Comparison of ENCODE assay signal across 8 cellular contexts in genomic region chr16:70800306-70800705, GRCh38. TPM values are rescaled to one million over a fixed set of nuclear protein-coding genes. Genes with fewer than 3 reads are reported as not detected.
DNase-seq lines count a peak whose midpoint lies in the region; ATAC-seq, FAIRE-seq and TF ChIP-seq lines count a peak whose summit lies in the region.

No MANE protein-coding gene starts in this region.

- H3K14ac ChIP-seq in mesenchymal stem cell (ENCODE audit: low read length in 2 of 2), result no peak overlapping the region

- H3K4me2 ChIP-seq in K562 (ENCODE audit: insufficient read depth, low read length), result peak overlapping the region; percentile 86
- peak overlapping the region; percentile 97 for H3K4me2 ChIP-seq in mesenchymal stem cell (ENCODE audit: low read length, poor library complexity, severe bottlenecking)

- H4K20me1 ChIP-seq in K562 (replicated peaks; ENCODE audit: control insufficient read depth, insufficient read depth, low read length), result no peaks in the 10 kb centered on the region; the same call in 1 of the 2 replicates

- H3K27ac ChIP-seq in C4-2B (peak overlapping the region; percentile 63), HL-60 (replicated peaks) (peak overlapping the region; percentile 85), K562 (ENCODE audit: extremely low read depth, low read depth, low read length) (peak overlapping the region; percentile 68), mesenchymal stem cell (ENCODE audit: low read length, poor library complexity, severe bottlenecking) (no peak overlapping the region), aorta (ENCODE audit: low read depth in 1 of 2, low read length in 2 of 2) (no peak overlapping the region)

- TF ChIP-seq EP300 in K562 (IDR thresholded peaks at IDR 0.05; ENCODE audit: low read length), result no peak

- BruUV-seq in K562 (replicated peaks; lab: Mats Ljungman, UMichigan), result TSS peak; percentile 44

- H3K23ac ChIP-seq in mesenchymal stem cell (ENCODE audit: low read length in 2 of 2), result no peak overlapping the region

- ATAC-seq in K562 (peak; percentile 6; the same call in 1 of the 3 replicates), aorta (ENCODE audit: low FRiP score) (no peak), GM21360 (IDR thresholded peaks at IDR 0.05; ENCODE audit: unreplicated experiment) (no peak)

- H3K27me3 ChIP-seq in HL-60 (ENCODE audit: insufficient read depth, poor library complexity, severe bottlenecking) (no peaks in the 10 kb centered on the region), K562 (ENCODE audit: control insufficient read depth in 2 of 2, insufficient read depth in 2 of 2, low read length in 2 of 2) (no peaks in the 10 kb centered on the region), mesenchymal stem cell (ENCODE audit: control insufficient read depth in 1 of 2, insufficient read depth in 1 of 2, low read length in 2 of 2) (no peaks in the 10 kb centered on the region), aorta (ENCODE audit: control insufficient read depth in 1 of 2, insufficient read depth in 2 of 2, low read length in 1 of 2) (no peaks in the 10 kb centered on the region)

- H3K79me2 ChIP-seq in K562 (ENCODE audit: control insufficient read depth, insufficient read depth, low read length), result peaks cover 39% of the 10 kb centered on the region

- peak overlapping the region; percentile 88 for H4K91ac ChIP-seq in mesenchymal stem cell (ENCODE audit: low read length)

- H2AFZ ChIP-seq in K562 (ENCODE audit: low read depth, low read length), result peak overlapping the region; percentile 97
- peak overlapping the region; percentile 6 for H2AFZ ChIP-seq in mesenchymal stem cell (ENCODE audit: low read depth, low read length)

- intact Hi-C loops in K562 (cut with micrococcal nuclease) (no loop called here), aorta (cut with DNase I) (no loop called here)

- H3K79me1 ChIP-seq in mesenchymal stem cell (replicated peaks; ENCODE audit: low read length, poor library complexity, severe bottlenecking), result peaks cover 30% of the 10 kb centered on the region

- no peak overlapping the region for H2AK5ac ChIP-seq in mesenchymal stem cell (ENCODE audit: low read length, severe bottlenecking)

- H3K4me1 ChIP-seq in K562 (replicated peaks in 1 of 2; ENCODE audit: control insufficient read depth in 2 of 2, insufficient read depth in 2 of 2, low read length in 2 of 2), result peaks cover 6 to 13% of the 10 kb centered on the region in 2 experiments; a peak in 4 of 5 replicates
- H3K4me1 ChIP-seq in mesenchymal stem cell (ENCODE audit: control insufficient read depth, insufficient read depth, low read depth, low read length), result peaks cover 6% of the 10 kb centered on the region
- peaks cover 0 to 3% of the 10 kb centered on the region in 2 donors for H3K4me1 ChIP-seq in aorta (ENCODE audit: control insufficient read depth in 1 of 2, insufficient read depth in 2 of 2, low read length in 2 of 2)

- FAIRE-seq in K562 (lab: Jason Lieb, UNC), result no peak

- WGBS in K562 (ENCODE audit: insufficient coverage, low coverage, missing lambda C conversion rate), result 2% methylated on average over 7 of the region's 7 CpGs
- 42% methylated on average over 7 of the region's 7 CpGs for WGBS in mesenchymal stem cell
- 14 to 18% methylated on average over 7 of the region's 7 CpGs for WGBS in aorta, 2 donors

- no peaks in the 10 kb centered on the region; the same call in 1 of the 2 replicates for H3K9me3 ChIP-seq in K562 (replicated peaks; ENCODE audit: control insufficient read depth, insufficient read depth, low read depth, low read length)
- H3K9me3 ChIP-seq in mesenchymal stem cell (ENCODE audit: control insufficient read depth, low read length), result no peaks in the 10 kb centered on the region
- peaks cover 3% of the 10 kb centered on the region for H3K9me3 ChIP-seq in aorta (ENCODE audit: control insufficient read depth, low read length)

- H2BK120ac ChIP-seq in mesenchymal stem cell (ENCODE audit: low read depth, low read length), result no peak overlapping the region

- no peak overlapping the region for H2BK15ac ChIP-seq in mesenchymal stem cell (ENCODE audit: low read depth, poor library complexity, severe bottlenecking)

- POLR2A ChIA-PET in K562 (lab: Yijun Ruan, JAX), result interaction anchor here (1.2 kb wide), 1 partner anchor 11 kb away, joined by 3 read pairs; no protein-coding TSS in a partner anchor

- peak overlapping the region; percentile 85 to 99 for H3K9ac ChIP-seq in K562 (ENCODE audit: insufficient read depth in 1 of 2, low read depth in 2 of 2, low read length in 2 of 2)
- H3K9ac ChIP-seq in mesenchymal stem cell (ENCODE audit: low read length), result peak overlapping the region; percentile 96

- TF ChIP-seq CTCF in C4-2B (conservative IDR thresholded peaks at IDR 0.05) (no peak), HL-60 (IDR thresholded peaks at IDR 0.05; ENCODE audit: insufficient read depth, low read length) (no peak), K562 (IDR thresholded peaks at IDR 0.05 in 2 of 3, conservative IDR thresholded peaks at IDR 0.05 in 1 of 3; ENCODE audit: insufficient read depth in 2 of 3, low read depth in 1 of 3, low read length in 3 of 3) (no peak)

- no peak overlapping the region for H3K18ac ChIP-seq in mesenchymal stem cell (ENCODE audit: low read depth in 1 of 2, low read length in 2 of 2)

- H3K4ac ChIP-seq in mesenchymal stem cell (ENCODE audit: low read depth in 1 of 2, low read length in 2 of 2), result peak overlapping the region; percentile 6 to 46

- peaks cover 17% of the 10 kb centered on the region; the same call in 2 of the 3 replicates for H3K36me3 ChIP-seq in K562 (ENCODE audit: control insufficient read depth, insufficient read depth, low read length)
- peaks cover 0 to 17% of the 10 kb centered on the region in 2 experiments for H3K36me3 ChIP-seq in mesenchymal stem cell (ENCODE audit: control insufficient read depth in 1 of 2, insufficient read depth in 2 of 2, low read depth in 1 of 2, low read length in 2 of 2)
- no peaks in the 10 kb centered on the region for H3K36me3 ChIP-seq in aorta (ENCODE audit: control insufficient read depth in 1 of 2, insufficient read depth in 2 of 2, low read length in 1 of 2)

- peak in 1 of 2 experiments; percentile 31 for DNase-seq in HL-60 (ENCODE audit: low read depth in 1 of 2, low spot score in 1 of 2)
- no peak for DNase-seq in K562 (ENCODE audit: extremely low read depth in 1 of 4, low spot score in 3 of 4)
- DNase-seq in mesenchymal stem cell, result no peak
- DNase-seq in aorta, result no peak
- DNase-seq in COR-L47 (lab: John Stamatoyannopoulos, UW), result no peak
- DNase-seq in NCI-H524 (lab: John Stamatoyannopoulos, UW), result no peak

- in situ Hi-C loops in K562 (cut with MboI), result no loop called here

- CTCF ChIA-PET in K562 (lab: Yijun Ruan, JAX; ENCODE audit: low intra/inter-chr PET ratio), result no interaction called here

- H3K9me1 ChIP-seq in K562 (ENCODE audit: control insufficient read depth, insufficient read depth, low read length), result peaks cover 7% of the 10 kb centered on the region

- peak overlapping the region; percentile 83 for H4K8ac ChIP-seq in mesenchymal stem cell (ENCODE audit: low read length)

- no peak overlapping the region for H2BK5ac ChIP-seq in mesenchymal stem cell (ENCODE audit: low read depth, low read length, poor library complexity, severe bottlenecking)

- no peak for TF ChIP-seq POLR2A in K562 (conservative IDR thresholded peaks at IDR 0.05)

- no peak for TF ChIP-seq RAD21 in K562 (CRISPR knock-in tag; conservative IDR thresholded peaks at IDR 0.05 in 1 of 2, IDR thresholded peaks at IDR 0.05 in 1 of 2)

- H3K4me3 ChIP-seq in HL-60 (replicated peaks; ENCODE audit: insufficient read depth, low read length) (peak overlapping the region; percentile 95), K562 (peak overlapping the region; percentile 91), mesenchymal stem cell (ENCODE audit: insufficient read depth in 1 of 2, low read depth in 1 of 2, low read length in 2 of 2) (peak overlapping the region; percentile 90 to 93), aorta (ENCODE audit: low read length in 2 of 2) (peak overlapping the region; percentile 78 to 89)

- no peak overlapping the region for H2BK12ac ChIP-seq in mesenchymal stem cell (ENCODE audit: low read length in 2 of 2)

TF ChIP-seq in K562, 482 proteins besides CTCF, POLR2A, EP300 and RAD21:
- TF ChIP-seq NCOA4 (IDR thresholded peaks at IDR 0.05; ENCODE audit: partially characterized antibody) (no peak), ZBTB1 (CRISPR knock-in tag; IDR thresholded peaks at IDR 0.05; ENCODE audit: borderline replicate concordance, low read depth) (no peak), HNRNPUL1 (IDR thresholded peaks at IDR 0.05; ENCODE audit: low read length) (no peak), SAFB2 (IDR thresholded peaks at IDR 0.05; ENCODE audit: borderline replicate concordance, low read depth, low read length, severe bottlenecking) (no peak), MED1 (CRISPR knock-in tag; IDR thresholded peaks at IDR 0.05; ENCODE audit: borderline replicate concordance) (no peak), DMBX1 (CRISPR knock-in tag; IDR thresholded peaks at IDR 0.05; ENCODE audit: borderline replicate concordance) (no peak)

RNA-seq across cellular contexts. Expression of gene VAC14, which starts 0.7 kb away (rescaled TPM):
- 45.2 and 136 TPM in 2 replicates for total RNA-seq in K562 (2011; cell fraction: chromatin; rRNA removed; ENCODE audit: low replicate concordance)
- 58.6 and 60.4 TPM in 2 replicates for total RNA-seq in K562 (2011; cell fraction: nucleolus; rRNA removed)
- total RNA-seq in K562 (2011; cell fraction: nucleoplasm; rRNA removed), result 39.1 and 43.8 TPM in 2 replicates
- total RNA-seq in K562 (2014; rRNA removed), result 38.4 and 47.2 TPM in 2 replicates
- 8.6 and 12.0 TPM in 2 replicates for total RNA-seq in K562 (2014; rRNA removed; fragmentation: Illumina TruSeq; extraction: Trizol)
- total RNA-seq in K562 (2015; rRNA removed; fragmentation: Illumina TruSeq; extraction: Trizol), result 26.6 and 29.4 TPM in 2 replicates
- total RNA-seq in K562 (2021), result 36.7 and 41.6 TPM in 2 replicates
- polyA plus RNA-seq in K562 (2011; rRNA removed), result 13.8 and 26.1 TPM in 2 replicates
- 19.2 and 38.0 TPM in 2 replicates for polyA plus RNA-seq in K562 (2011; cell fraction: cytosol; rRNA removed)
- polyA plus RNA-seq in K562 (2011; cell fraction: nucleus; rRNA removed), result 25.6 and 51.5 TPM in 2 replicates
- 39.3 and 41.6 TPM in 2 replicates for polyA plus RNA-seq in K562 (2012)
- 33.6 and 42.1 TPM in 2 replicates for polyA plus RNA-seq in K562 (2014; fragmentation: Illumina TruSeq; extraction: Trizol)
- polyA plus RNA-seq in K562 (2014; fragmentation: Nextera tagmentation; extraction: Ambion mirVana), result 1 to 10 TPM; 1.3 to 3.3 TPM
- 27.0 and 31.3 TPM in 2 replicates for polyA plus RNA-seq in K562 (2014; rRNA removed)
- 17.6 and 24.3 TPM in 2 replicates for polyA minus RNA-seq in K562 (2011; rRNA and poly(A)+ RNA removed)
- polyA minus RNA-seq in K562 (2011; cell fraction: cytosol; rRNA and poly(A)+ RNA removed), result 27.8 and 38.5 TPM in 2 replicates
- 21.9 and 23.3 TPM in 2 replicates for polyA minus RNA-seq in K562 (2011; cell fraction: nucleus; rRNA and poly(A)+ RNA removed)
- polyA plus RNA-seq in mesenchymal stem cell (2013, experiment 1 of 2), result 29.9 TPM
- polyA plus RNA-seq in mesenchymal stem cell (2013, experiment 2 of 2), result 29.1 TPM
- 10 to 100 TPM; 24.6 to 25.0 TPM for total RNA-seq in aorta
- polyA plus RNA-seq in aorta, result 10 to 100 TPM; 19.8 to 24.8 TPM

Comparison
In these comparisons a context has a peak if more than half of its experiments do, and no peak if none do; other contexts are left out.
1. H3K27ac ChIP-seq: peak in C4-2B (single experiment), HL-60 (single experiment) and K562 (single experiment); none in mesenchymal stem cell (single experiment) and aorta (0 of 2).
2. Peak in every context shown above with its lines, with median percentiles within 50 percentile points of each other: H3K4me3 ChIP-seq.